10 cellular contexts compared by ENCODE assay signal in genomic region chr9:94802795-94803194, GRCh38.
DNase-seq lines count a peak whose midpoint lies in the region; ATAC-seq, FAIRE-seq and TF ChIP-seq lines count a peak whose summit lies in the region.
"Had no signal": no experiment of that assay in that cellular context is flagged by ENCODE, and none has a peak within 500 bp of the region (broad histone marks: within the 10 kb centered on the region; RNA-seq: fewer than 3 reads in every experiment).

No MANE protein-coding gene starts in this region.

- H4K20me1 ChIP-seq in HepG2 (ENCODE audit: insufficient read depth, low read length), result no peaks in the 10 kb centered on the region

- H3K4me3 Mint-ChIP-seq in activated CD4-positive, alpha-beta T cell treated with anti-CD3 and anti-CD28 coated beads for 36 hours, result no peak overlapping the region
- no peak overlapping the region for H3K4me3 Mint-ChIP-seq in activated naive CD8-positive, alpha-beta T cell treated with anti-CD3 and anti-CD28 coated beads, Interleukin-2, amount 50 U/mL, for 24 hours
- peak overlapping the region; percentile 13 for H3K4me3 Mint-ChIP-seq in stimulated activated effector memory CD8-positive, alpha-beta T cell treated with anti-CD3 and anti-CD28 coated beads, Interleukin-12 subunit alpha, Interleukin-12 subunit beta, amount 100 ng/mL, for 72 hours

- no peak for TF ChIP-seq RAD21 in HepG2 (CRISPR knock-in tag; IDR thresholded peaks at IDR 0.05)

- CTCF ChIA-PET in activated CD4-positive, alpha-beta T cell treated with anti-CD3 and anti-CD28 coated beads for 36 hours (lab: Charles Lee), result interaction anchor here (1.4 to 1.5 kb wide), 2 partner anchors 8 to 12 kb away, joined by 3 to 5 read pairs; no protein-coding TSS in a partner anchor
- CTCF ChIA-PET in HepG2 (lab: Yijun Ruan, JAX; ENCODE audit: low intra/inter-chr PET ratio, low total read pairs), result no interaction called here

- H3K27me3 Mint-ChIP-seq in activated CD4-positive, alpha-beta T cell treated with anti-CD3 and anti-CD28 coated beads for 36 hours, result no peaks in the 10 kb centered on the region
- no peaks in the 10 kb centered on the region for H3K27me3 Mint-ChIP-seq in activated naive CD8-positive, alpha-beta T cell treated with anti-CD3 and anti-CD28 coated beads, Interleukin-2, amount 50 U/mL, for 24 hours

- H3K27me3 ChIP-seq in HepG2 (ENCODE audit: control insufficient read depth in 1 of 2, insufficient read depth in 2 of 2, low read length in 2 of 2), result no peaks in the 10 kb centered on the region

- H3K4me1 ChIP-seq in HepG2 (ENCODE audit: insufficient read depth, low read length), result peaks cover 30% of the 10 kb centered on the region

- no peak for FAIRE-seq in HepG2 (lab: Jason Lieb, UNC)
- FAIRE-seq: H1 had no signal

- BruUV-seq in HepG2 (replicated peaks; lab: Mats Ljungman, UMichigan), result no TSS peak

- no peak overlapping the region for H3K27ac ChIP-seq in HepG2 (ENCODE audit: extremely low read length, insufficient read depth, low read length)
- H3K27ac ChIP-seq: SK-N-MC had no signal

- H3K79me2 ChIP-seq in HepG2 (ENCODE audit: insufficient read depth, low read length), result no peaks in the 10 kb centered on the region

- whole genome bisulfite sequencing in HepG2 (ENCODE audit: low lambda C conversion rate), result 93% methylated on average over 3 of the region's 3 CpGs

- POLR2A ChIA-PET in activated CD4-positive, alpha-beta T cell treated with anti-CD3 and anti-CD28 coated beads for 36 hours (lab: Charles Lee), result no interaction called here
- POLR2A ChIA-PET in HepG2 (lab: Yijun Ruan, JAX), result no interaction called here

- in situ Hi-C loops in HepG2 (cut with HindIII; ENCODE audit: extremely low pct_ligation_motif_present, low pct_unique_long_range_greater_than_20kb), result no loop called here

- intact Hi-C loops in activated CD4-positive, alpha-beta T cell treated with anti-CD3 and anti-CD28 coated beads for 36 hours (cut with DNase I, micrococcal nuclease), result loop anchor here in 1 of 2 experiments (1.0 kb wide), 1 partner anchor 73 kb away; no protein-coding TSS in a partner anchor
- intact Hi-C loops in HepG2 (cut with micrococcal nuclease; ENCODE audit: unreplicated experiment), result no loop called here

- H3K4me1 Mint-ChIP-seq in activated CD4-positive, alpha-beta T cell treated with anti-CD3 and anti-CD28 coated beads for 36 hours, result peaks cover 26% of the 10 kb centered on the region
- H3K4me1 Mint-ChIP-seq in activated naive CD8-positive, alpha-beta T cell treated with anti-CD3 and anti-CD28 coated beads, Interleukin-2, amount 50 U/mL, for 24 hours, result peaks cover 38% of the 10 kb centered on the region
- H3K4me1 Mint-ChIP-seq in stimulated activated effector memory CD8-positive, alpha-beta T cell treated with anti-CD3 and anti-CD28 coated beads, Interleukin-12 subunit alpha, Interleukin-12 subunit beta, amount 100 ng/mL, for 72 hours, result peaks cover 34% of the 10 kb centered on the region

- no peak overlapping the region for H3K4me3 ChIP-seq in HepG2 (replicated peaks in 1 of 3; ENCODE audit: insufficient read depth in 1 of 3, low read depth in 2 of 3, low read length in 3 of 3)
- H3K4me3 ChIP-seq: SK-N-MC had no signal

- no peak overlapping the region for H2AFZ ChIP-seq in HepG2 (ENCODE audit: low read length)

- no peak for TF ChIP-seq POLR2A in HepG2 (IDR thresholded peaks at IDR 0.05; ENCODE audit: insufficient read depth in 1 of 2, low read depth in 2 of 2, low read length in 2 of 2)

- no peak overlapping the region for H3K27ac Mint-ChIP-seq in activated CD4-positive, alpha-beta T cell treated with anti-CD3 and anti-CD28 coated beads for 36 hours
- peak overlapping the region; percentile 70 for H3K27ac Mint-ChIP-seq in activated naive CD8-positive, alpha-beta T cell treated with anti-CD3 and anti-CD28 coated beads, Interleukin-2, amount 50 U/mL, for 24 hours
- H3K27ac Mint-ChIP-seq in stimulated activated effector memory CD8-positive, alpha-beta T cell treated with anti-CD3 and anti-CD28 coated beads, Interleukin-12 subunit alpha, Interleukin-12 subunit beta, amount 100 ng/mL, for 72 hours, result peak overlapping the region; percentile 34

- H3K9me3 ChIP-seq in HepG2 (ENCODE audit: low read length), result no peaks in the 10 kb centered on the region

- ATAC-seq in activated CD4-positive, alpha-beta T cell treated with anti-CD3 and anti-CD28 coated beads for 36 hours, result peak; percentile 90
- peak; percentile 46 for ATAC-seq in HG03457 (IDR thresholded peaks at IDR 0.05; ENCODE audit: unreplicated experiment)
- ATAC-seq in activated naive CD8-positive, alpha-beta T cell treated with anti-CD3 and anti-CD28 coated beads, Interleukin-2, amount 50 U/mL, for 24 hours, result peak; percentile 96
- ATAC-seq in stimulated activated effector memory CD8-positive, alpha-beta T cell treated with anti-CD3 and anti-CD28 coated beads, Interleukin-12 subunit alpha, Interleukin-12 subunit beta, amount 100 ng/mL, for 72 hours, result peak; percentile 99
- no peak for ATAC-seq in HepG2
- ATAC-seq in GM21717 (IDR thresholded peaks at IDR 0.05; ENCODE audit: unreplicated experiment), result no peak

- TF ChIP-seq EP300 in HepG2 (IDR thresholded peaks at IDR 0.05; ENCODE audit: low read depth in 2 of 2, low read length in 2 of 2) (no peak), HepG2 (CRISPR knock-in tag; IDR thresholded peaks at IDR 0.05; ENCODE audit: borderline replicate concordance) (no peak)

- no peak for TF ChIP-seq CTCF in HepG2 (CRISPR knock-in tag; IDR thresholded peaks at IDR 0.05)

- H3K36me3 Mint-ChIP-seq in activated CD4-positive, alpha-beta T cell treated with anti-CD3 and anti-CD28 coated beads for 36 hours (ENCODE audit: low read depth), result peaks cover 47% of the 10 kb centered on the region
- H3K36me3 Mint-ChIP-seq in activated naive CD8-positive, alpha-beta T cell treated with anti-CD3 and anti-CD28 coated beads, Interleukin-2, amount 50 U/mL, for 24 hours (ENCODE audit: low read depth), result peaks cover 34% of the 10 kb centered on the region
- peaks cover 7% of the 10 kb centered on the region for H3K36me3 Mint-ChIP-seq in stimulated activated effector memory CD8-positive, alpha-beta T cell treated with anti-CD3 and anti-CD28 coated beads, Interleukin-12 subunit alpha, Interleukin-12 subunit beta, amount 100 ng/mL, for 72 hours

- peaks cover 5 to 34% of the 10 kb centered on the region in 2 experiments for H3K36me3 ChIP-seq in HepG2 (replicated peaks in 1 of 2; ENCODE audit: control insufficient read depth in 1 of 2, insufficient read depth in 2 of 2, low read length in 2 of 2)

- DNase-seq in activated CD4-positive, alpha-beta T cell treated with anti-CD3 and anti-CD28 coated beads for 36 hours, result peak; percentile 54
- no peak for DNase-seq in activated CD4-positive, alpha-beta T cell treated with anti-CD3 and anti-CD28 coated beads for 4 hours
- DNase-seq in activated naive CD8-positive, alpha-beta T cell treated with anti-CD3 and anti-CD28 coated beads, Interleukin-2, amount 50 U/mL, for 24 hours, result peak; percentile 34
- peak; percentile 11 to 68 for DNase-seq in stimulated activated effector memory CD8-positive, alpha-beta T cell treated with anti-CD3 and anti-CD28 coated beads, Interleukin-12 subunit alpha, Interleukin-12 subunit beta, amount 100 ng/mL, for 72 hours (ENCODE audit: low spot score in 2 of 2)
- no peak for DNase-seq in HepG2 (ENCODE audit: low spot score)
- DNase-seq in NCI-H2227 treated with DMSO at 0.1 percent for 48 hours (lab: John Stamatoyannopoulos, UW), result no peak

- H3K9me3 Mint-ChIP-seq in activated CD4-positive, alpha-beta T cell treated with anti-CD3 and anti-CD28 coated beads for 36 hours (ENCODE audit: low read depth), result no peaks in the 10 kb centered on the region
- no peaks in the 10 kb centered on the region for H3K9me3 Mint-ChIP-seq in activated naive CD8-positive, alpha-beta T cell treated with anti-CD3 and anti-CD28 coated beads, Interleukin-2, amount 50 U/mL, for 24 hours
- no peaks in the 10 kb centered on the region for H3K9me3 Mint-ChIP-seq in stimulated activated effector memory CD8-positive, alpha-beta T cell treated with anti-CD3 and anti-CD28 coated beads, Interleukin-12 subunit alpha, Interleukin-12 subunit beta, amount 100 ng/mL, for 72 hours

- no peak overlapping the region for H3K4me2 ChIP-seq in HepG2 (ENCODE audit: low read depth, low read length)

- H3K9ac ChIP-seq in HepG2 (ENCODE audit: insufficient read depth, low read depth, low read length), result no peak overlapping the region

TF ChIP-seq in HepG2, 621 proteins besides CTCF, POLR2A, EP300 and RAD21 (continues in another document):
- no peak for TF ChIP-seq GLI4 (CRISPR knock-in tag; IDR thresholded peaks at IDR 0.05; ENCODE audit: borderline replicate concordance)

Comparison
In these comparisons a context has a peak if more than half of its experiments do, and no peak if none do; other contexts are left out.
1. DNase-seq: peak in activated CD4-positive, alpha-beta T cell treated with anti-CD3 and anti-CD28 coated beads for 36 hours (single experiment), activated naive CD8-positive, alpha-beta T cell treated with anti-CD3 and anti-CD28 coated beads, Interleukin-2, amount 50 U/mL, for 24 hours (single experiment) and stimulated activated effector memory CD8-positive, alpha-beta T cell treated with anti-CD3 and anti-CD28 coated beads, Interleukin-12 subunit alpha, Interleukin-12 subunit beta, amount 100 ng/mL, for 72 hours (2 of 2); none in activated CD4-positive, alpha-beta T cell treated with anti-CD3 and anti-CD28 coated beads for 4 hours (0 of 2), HepG2 (single experiment) and NCI-H2227 treated with DMSO at 0.1 percent for 48 hours (single experiment).
2. ATAC-seq: peak in activated CD4-positive, alpha-beta T cell treated with anti-CD3 and anti-CD28 coated beads for 36 hours (single experiment), HG03457 (single experiment), activated naive CD8-positive, alpha-beta T cell treated with anti-CD3 and anti-CD28 coated beads, Interleukin-2, amount 50 U/mL, for 24 hours (single experiment) and stimulated activated effector memory CD8-positive, alpha-beta T cell treated with anti-CD3 and anti-CD28 coated beads, Interleukin-12 subunit alpha, Interleukin-12 subunit beta, amount 100 ng/mL, for 72 hours (single experiment); none in HepG2 (single experiment) and GM21717 (single experiment).